Comparison of ENCODE assay signal across 1 cellular context in the genomic region with DNA sequence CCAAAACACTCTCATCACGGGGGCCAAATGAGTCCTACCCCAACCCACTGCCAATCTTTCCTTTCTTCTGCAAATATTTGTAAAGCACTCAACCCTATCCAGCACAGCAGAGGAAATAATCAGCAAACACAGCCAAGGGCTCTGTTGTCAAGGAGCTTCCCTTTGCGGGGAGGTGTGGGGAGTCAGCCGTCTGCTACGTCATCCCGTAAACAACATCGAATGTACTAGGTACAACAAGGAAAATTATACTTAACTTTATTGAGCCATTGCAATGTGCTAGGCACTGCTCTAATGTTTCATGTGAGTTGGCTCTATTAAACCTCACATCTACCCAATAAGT.
TF ChIP-seq lines count a peak whose summit lies in the region.

No MANE protein-coding gene starts in this region.

TF ChIP-seq in GM23338, 12 proteins besides CTCF, POLR2A, EP300 and RAD21 (continued from another document):
- no peak for TF ChIP-seq ZNF462 (CRISPR knock-in tag; IDR thresholded peaks at IDR 0.05)
